ENCODE assay signal across 21 cellular contexts in the genomic region with DNA sequence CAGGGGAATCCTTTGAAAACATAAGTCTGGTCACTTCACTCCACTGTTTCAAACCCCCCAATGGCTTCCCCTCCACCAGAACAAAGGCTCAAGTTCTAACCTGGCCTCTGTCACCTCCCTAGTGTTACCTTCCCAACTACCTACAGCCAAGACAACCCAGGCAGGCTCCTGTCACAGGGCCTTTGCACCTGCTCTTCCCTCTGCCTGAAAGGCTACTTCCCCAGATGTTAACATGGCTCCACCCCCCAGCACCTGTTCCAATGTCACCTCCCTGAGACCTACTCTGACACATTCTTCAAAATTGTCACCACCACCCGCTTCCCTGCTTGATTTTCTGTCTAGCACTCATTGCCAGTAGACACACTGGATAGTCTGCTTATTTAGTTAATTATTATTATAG.
"Had no signal": no experiment of that assay in that cellular context is flagged by ENCODE, and none has a peak within 500 bp of the region (broad histone marks: within the 10 kb centered on the region; RNA-seq: fewer than 3 reads in every experiment).

No MANE protein-coding gene starts in this region.

- H3K4me3 Mint-ChIP-seq: mesothelial cell of epicardium, naive B cell had no signal

- H3K36me3 ChIP-seq: colonic mucosa, esophagus muscularis mucosa, gastroesophageal sphincter, heart right ventricle, left lung, lower lobe of right lung had no signal

- H3K9me3 Mint-ChIP-seq: mesothelial cell of epicardium had no signal

- DNase-seq: colonic mucosa; dermis blood vessel endothelial cell; dorsolateral prefrontal cortex; effector CD4-positive, alpha-beta T cell; effector memory CD4-positive, alpha-beta T cell; foreskin keratinocyte; head of caudate nucleus; heart right ventricle; hippocampal formation; kidney; kidney glomerular epithelial cell; left cardiac atrium; left lung; left ventricle myocardium superior; lower lobe of right lung; mesenchymal stem cell; mucosa of descending colon; naive B cell had no signal

- H3K36me3 Mint-ChIP-seq: mesothelial cell of epicardium, naive B cell had no signal

- H3K4me1 Mint-ChIP-seq: mesothelial cell of epicardium, naive B cell had no signal

- H3K4me3 ChIP-seq: colonic mucosa, dorsolateral prefrontal cortex, esophagus muscularis mucosa, gastroesophageal sphincter, heart right ventricle, left lung, lower lobe of right lung, mucosa of descending colon had no signal

- H3K27ac ChIP-seq: colonic mucosa, dorsolateral prefrontal cortex, esophagus muscularis mucosa, foreskin keratinocyte, gastroesophageal sphincter, heart right ventricle, left lung, lower lobe of right lung had no signal

- H3K9me3 ChIP-seq: colonic mucosa, esophagus muscularis mucosa, gastroesophageal sphincter, heart right ventricle, left lung, lower lobe of right lung, mucosa of descending colon had no signal

- ATAC-seq: foreskin keratinocyte, gastroesophageal sphincter, heart right ventricle, left cardiac atrium, left lung, left ventricle myocardium superior, lower lobe of right lung, mucosa of descending colon had no signal

- H3K4me1 ChIP-seq: colonic mucosa, esophagus muscularis mucosa, foreskin keratinocyte, gastroesophageal sphincter, heart right ventricle, left lung, lower lobe of right lung had no signal

- H3K27ac Mint-ChIP-seq: mesothelial cell of epicardium, naive B cell had no signal
